ENCODE assay signal across 13 cellular contexts in genomic region chr17:37847102-37847501, GRCh38.
"Had no signal": no experiment of that assay in that cellular context is flagged by ENCODE, and none has a peak within 500 bp of the region (broad histone marks: within the 10 kb centered on the region; RNA-seq: fewer than 3 reads in every experiment).

No MANE protein-coding gene starts in this region.

- H3K36me3 Mint-ChIP-seq: type B pancreatic cell had no signal

- H3K27ac Mint-ChIP-seq: type B pancreatic cell had no signal

- H3K9me3 Mint-ChIP-seq: type B pancreatic cell had no signal

- ATAC-seq: esophagus mucosa; heart left ventricle; naive thymus-derived CD4-positive, alpha-beta T cell had no signal

- DNase-seq: effector memory CD4-positive, alpha-beta T cell; heart left ventricle; hippocampal formation; kidney glomerular epithelial cell; naive thymus-derived CD4-positive, alpha-beta T cell; ovary; small intestine; stimulated activated CD4-positive, alpha-beta T cell treated with anti-CD3 and anti-CD28 coated beads, Interleukin-12 subunit alpha, Interleukin-12 subunit beta, amount 100 ng/mL, for 4 hours; stimulated activated naive CD8-positive, alpha-beta T cell treated with anti-CD3 and anti-CD28 coated beads, Interleukin-15, Interleukin-2, amounts not matched to agents 100 U/mL and 50 U/mL, for 24 hours; thyroid gland had no signal

- H3K4me3 Mint-ChIP-seq: neural crest cell, type B pancreatic cell had no signal
